In the genomic region with DNA sequence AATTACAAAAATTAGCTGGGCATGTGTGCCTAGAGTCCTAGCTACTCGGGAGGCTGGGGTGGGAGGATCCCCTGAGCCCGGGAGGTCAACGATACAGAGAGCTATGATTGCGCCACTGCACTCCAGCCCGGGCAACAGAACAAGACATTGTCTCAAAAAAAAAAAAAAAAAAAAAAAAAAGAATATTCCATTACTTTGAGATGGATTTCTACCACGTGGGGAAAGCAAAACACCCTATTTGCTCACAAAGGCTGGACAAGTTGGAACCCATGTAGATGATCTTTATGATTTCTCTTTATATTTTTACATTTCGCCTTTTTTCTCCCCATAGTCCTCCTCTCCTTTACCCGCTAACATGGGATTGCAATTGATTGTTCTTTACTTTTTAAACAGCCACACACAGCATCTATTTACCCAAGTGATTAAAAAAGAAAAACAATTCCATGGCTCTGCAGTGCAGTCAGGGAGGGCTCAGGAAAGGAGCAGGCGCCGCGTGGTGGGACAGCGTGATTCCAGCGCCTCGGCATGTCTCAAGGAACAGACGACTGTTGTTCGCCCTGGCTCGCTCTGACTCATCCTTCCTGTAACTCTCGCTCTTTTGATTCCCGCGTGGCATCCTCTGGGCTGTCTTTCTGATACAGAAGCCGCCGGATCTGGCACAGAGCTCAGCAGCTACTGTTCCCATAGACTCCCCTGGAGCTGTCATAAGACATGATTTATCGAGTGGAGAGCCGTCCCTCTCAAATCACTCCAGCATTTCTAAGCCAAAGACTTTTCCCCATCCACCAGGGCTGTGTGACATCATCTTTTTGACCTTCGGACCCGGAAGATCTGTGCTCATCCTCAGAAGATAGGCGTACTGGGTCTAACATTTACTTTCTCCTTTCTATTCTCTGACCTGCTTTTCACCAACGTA, we compare ENCODE assay signal across 9 cellular contexts.
DNase-seq lines count a peak whose midpoint lies in the region; ATAC-seq and TF ChIP-seq lines count a peak whose summit lies in the region.
"Had no signal": no experiment of that assay in that cellular context is flagged by ENCODE, and none has a peak within 500 bp of the region (broad histone marks: within the 10 kb centered on the region; RNA-seq: fewer than 3 reads in every experiment).

No MANE protein-coding gene starts in this region.

- POLR2A ChIA-PET in CD8-positive, alpha-beta memory T cell (lab: Charles Lee): no interaction called here

- H3K4me1 Mint-ChIP-seq in T-helper 17 cell: no peaks in the 10 kb centered on the region
- no peaks in the 10 kb centered on the region for H3K4me1 Mint-ChIP-seq in CD8-positive, alpha-beta memory T cell

- H3K27me3 ChIP-seq in SJSA1 (replicated peaks): no peaks in the 10 kb centered on the region
- no peaks in the 10 kb centered on the region for H3K27me3 ChIP-seq in CD8-positive, alpha-beta memory T cell (ENCODE audit: insufficient read depth, low read length, poor library complexity, severe bottlenecking)

- H3K4me3 ChIP-seq in SJSA1: peak overlapping the region; percentile 10
- H3K4me3 ChIP-seq in CD8-positive, alpha-beta memory T cell (ENCODE audit: low read length): no peak overlapping the region

- CTCF ChIA-PET in CD8-positive, alpha-beta memory T cell (lab: Charles Lee): interaction anchor here (0.7 kb wide), 1 partner anchor 1186 kb away, joined by 3 read pairs; no protein-coding TSS in a partner anchor

- no peaks in the 10 kb centered on the region for H3K36me3 ChIP-seq in SJSA1
- no peaks in the 10 kb centered on the region for H3K36me3 ChIP-seq in CD8-positive, alpha-beta memory T cell (ENCODE audit: insufficient read depth, low read length)

- H3K36me3 Mint-ChIP-seq in T-helper 17 cell (ENCODE audit: low read depth): peaks cover 5% of the 10 kb centered on the region
- H3K36me3 Mint-ChIP-seq in CD8-positive, alpha-beta memory T cell: no peaks in the 10 kb centered on the region

- peaks cover 38% of the 10 kb centered on the region for H3K4me1 ChIP-seq in SJSA1 (replicated peaks)
- H3K4me1 ChIP-seq in CD8-positive, alpha-beta memory T cell (ENCODE audit: insufficient read depth, low read length): no peaks in the 10 kb centered on the region

- DNase-seq in DMS53 (lab: John Stamatoyannopoulos, UW) (peak; percentile 96), SJSA1 (ENCODE audit: low read depth in 1 of 2, low spot score in 2 of 2) (peak; percentile 95 to 98), foreskin melanocyte (peak; percentile 99), omental fat pad (ENCODE audit: low spot score) (peak; percentile 32), T-helper 17 cell (no peak), OCI-M1 (lab: John Stamatoyannopoulos, UW) (no peak)
- DNase-seq in activated effector memory CD4-positive, alpha-beta T cell treated with anti-CD3 and anti-CD28 coated beads, Interleukin-2, amount 50 U/mL, for 16 hours: no peak
- no peak for DNase-seq in CD8-positive, alpha-beta memory T cell

- no peak overlapping the region for H3K27ac Mint-ChIP-seq in T-helper 17 cell
- H3K27ac Mint-ChIP-seq in CD8-positive, alpha-beta memory T cell: no peak overlapping the region
- H3K27ac Mint-ChIP-seq: dendritic cell treated with granulocyte-macrophage colony-stimulating factor and Interleukin-4, amounts not matched to agents 40 ng/mL and 50 ng/mL, for 4 days had no signal

- no peak overlapping the region for H3K4me3 Mint-ChIP-seq in T-helper 17 cell
- no peak overlapping the region for H3K4me3 Mint-ChIP-seq in CD8-positive, alpha-beta memory T cell
- H3K4me3 Mint-ChIP-seq: dendritic cell treated with granulocyte-macrophage colony-stimulating factor and Interleukin-4, amounts not matched to agents 40 ng/mL and 50 ng/mL, for 4 days had no signal

- H3K27me3 Mint-ChIP-seq in T-helper 17 cell: peaks cover 57% of the 10 kb centered on the region
- H3K27me3 Mint-ChIP-seq in CD8-positive, alpha-beta memory T cell: peaks cover 15 to 47% of the 10 kb centered on the region in 2 donors

- no peak for TF ChIP-seq CTCF in omental fat pad (IDR thresholded peaks at IDR 0.05)

- H3K9me3 Mint-ChIP-seq in CD8-positive, alpha-beta memory T cell: no peaks in the 10 kb centered on the region
- H3K9me3 Mint-ChIP-seq: dendritic cell treated with granulocyte-macrophage colony-stimulating factor and Interleukin-4, amounts not matched to agents 40 ng/mL and 50 ng/mL, for 4 days had no signal

- H3K27ac ChIP-seq in SJSA1: peak overlapping the region; percentile 82
- no peak overlapping the region for H3K27ac ChIP-seq in CD8-positive, alpha-beta memory T cell (ENCODE audit: low read depth, low read length)

- H3K9me3 ChIP-seq in SJSA1 (replicated peaks) (0 out of 2 replicates have a peak, but pooled peaks cover 6% of the 10 kb centered on the region), T-helper 17 cell (ENCODE audit: control insufficient read depth, low read length, poor library complexity, severe bottlenecking) (no peaks in the 10 kb centered on the region)
- H3K9me3 ChIP-seq in CD8-positive, alpha-beta memory T cell (ENCODE audit: low read length): no peaks in the 10 kb centered on the region

- ATAC-seq in omental fat pad (ENCODE audit: low FRiP score): peak; percentile 63
- ATAC-seq in T-helper 17 cell: no peak

Comparison
In these comparisons a context has a peak if more than half of its experiments do, and no peak if none do; other contexts are left out.
1. DNase-seq: peak in DMS53 (single experiment), SJSA1 (2 of 2), foreskin melanocyte (single experiment) and omental fat pad (single experiment); none in T-helper 17 cell (0 of 3), OCI-M1 (single experiment), activated effector memory CD4-positive, alpha-beta T cell treated with anti-CD3 and anti-CD28 coated beads, Interleukin-2, amount 50 U/mL, for 16 hours (single experiment) and CD8-positive, alpha-beta memory T cell (0 of 5).